Comparison of ENCODE assay signal across 8 cellular contexts in genomic region chr16:19883296-19883951, GRCh38. TPM values are rescaled to one million over a fixed set of nuclear protein-coding genes. Genes with fewer than 3 reads are reported as not detected.
DNase-seq lines count a peak whose midpoint lies in the region; ATAC-seq and TF ChIP-seq lines count a peak whose summit lies in the region.

No MANE protein-coding gene starts in this region.

- H3K27ac ChIP-seq in SK-N-MC (no peak overlapping the region), osteoblast (ENCODE audit: low read depth, low read length) (no peak overlapping the region)

- TF ChIP-seq CTCF in foreskin fibroblast (IDR thresholded peaks at IDR 0.05; ENCODE audit: low read depth, low read length) (no peak), osteoblast (IDR thresholded peaks at IDR 0.05; ENCODE audit: extremely low read depth, low read depth, low read length) (no peak)

- H2AFZ ChIP-seq in osteoblast (ENCODE audit: low read length), result peak overlapping the region; percentile 51

- H3K9me3 ChIP-seq in SK-N-MC (ENCODE audit: low read depth, low read length) (no peaks in the 10 kb centered on the region), osteoblast (ENCODE audit: low read depth, low read length) (no peaks in the 10 kb centered on the region)

- H3K4me1 ChIP-seq in osteoblast (ENCODE audit: insufficient read depth, low read length), result peaks cover 9% of the 10 kb centered on the region

- ATAC-seq in GM21515 (IDR thresholded peaks at IDR 0.05; ENCODE audit: unreplicated experiment) (no peak), GM18867 (IDR thresholded peaks at IDR 0.05; ENCODE audit: unreplicated experiment) (no peak)

- H3K79me2 ChIP-seq in osteoblast (ENCODE audit: insufficient read depth, low read length), result no peaks in the 10 kb centered on the region

- no peaks in the 10 kb centered on the region for H4K20me1 ChIP-seq in osteoblast (ENCODE audit: insufficient read depth, low read length)

- DNase-seq in H7, result peak; percentile 73
- DNase-seq in SK-N-MC (ENCODE audit: low read depth, low spot score), result no peak
- DNase-seq in foreskin fibroblast, result peak in 1 of 2 donors; percentile 17
- DNase-seq in osteoblast (ENCODE audit: insufficient read length, low spot score, missing footprints), result no peak
- DNase-seq in NCI-H345 treated with DMSO at 0.1 percent for 48 hours (lab: John Stamatoyannopoulos, UW; ENCODE audit: unreplicated experiment), result no peak
- no peak for DNase-seq in LoVo (ENCODE audit: low spot score)

- peaks cover 11% of the 10 kb centered on the region for H3K27me3 ChIP-seq in H7 (ENCODE audit: control insufficient read depth, insufficient read depth, low read length)
- peaks cover 39% of the 10 kb centered on the region for H3K27me3 ChIP-seq in osteoblast (ENCODE audit: insufficient read depth, low read length)

- H3K36me3 ChIP-seq in H7 (replicated peaks; ENCODE audit: control insufficient read depth, insufficient read depth, low read length) (no peaks in the 10 kb centered on the region; the same call in none of the 2 replicates), SK-N-MC (ENCODE audit: insufficient read depth, low read length) (no peaks in the 10 kb centered on the region), osteoblast (ENCODE audit: insufficient read depth, low read length) (no peaks in the 10 kb centered on the region)

- H3K4me3 ChIP-seq in H7 (ENCODE audit: insufficient read depth, low read depth, low read length) (peak overlapping the region; percentile 90), SK-N-MC (peak overlapping the region; percentile 80), foreskin fibroblast (ENCODE audit: low read depth in 1 of 2, low read length in 2 of 2) (peak overlapping the region; percentile 62 to 65), osteoblast (ENCODE audit: insufficient read depth, low read length) (peak overlapping the region; percentile 57)

- no peak overlapping the region for H3K9ac ChIP-seq in SK-N-MC (ENCODE audit: insufficient read length)

- H3K4me2 ChIP-seq in osteoblast (ENCODE audit: insufficient read depth, low read length), result peak overlapping the region; percentile 66

RNA-seq across cellular contexts. Expression of gene GPRC5B, which starts 1.2 kb away (rescaled TPM):
- 66.0 and 76.7 TPM in 2 replicates for total RNA-seq in H7 (2014; rRNA removed; shearing (Covaris generic))
- total RNA-seq in osteoblast, result 1.2 and 2.5 TPM in 2 replicates

Comparison
In these comparisons a context has a peak if more than half of its experiments do, and no peak if none do; other contexts are left out.
1. RNA of gene GPRC5B, which starts 1.2 kb away (total RNA-seq): 66.0 to 76.7 TPM in H7; 1.2 to 2.5 TPM in osteoblast; every median in the first group is over 10 times any median in the second.
2. Peak in every context shown above with its lines, with median percentiles within 50 percentile points of each other: H3K4me3 ChIP-seq.